8 cellular contexts compared by ENCODE assay signal in the genomic region with DNA sequence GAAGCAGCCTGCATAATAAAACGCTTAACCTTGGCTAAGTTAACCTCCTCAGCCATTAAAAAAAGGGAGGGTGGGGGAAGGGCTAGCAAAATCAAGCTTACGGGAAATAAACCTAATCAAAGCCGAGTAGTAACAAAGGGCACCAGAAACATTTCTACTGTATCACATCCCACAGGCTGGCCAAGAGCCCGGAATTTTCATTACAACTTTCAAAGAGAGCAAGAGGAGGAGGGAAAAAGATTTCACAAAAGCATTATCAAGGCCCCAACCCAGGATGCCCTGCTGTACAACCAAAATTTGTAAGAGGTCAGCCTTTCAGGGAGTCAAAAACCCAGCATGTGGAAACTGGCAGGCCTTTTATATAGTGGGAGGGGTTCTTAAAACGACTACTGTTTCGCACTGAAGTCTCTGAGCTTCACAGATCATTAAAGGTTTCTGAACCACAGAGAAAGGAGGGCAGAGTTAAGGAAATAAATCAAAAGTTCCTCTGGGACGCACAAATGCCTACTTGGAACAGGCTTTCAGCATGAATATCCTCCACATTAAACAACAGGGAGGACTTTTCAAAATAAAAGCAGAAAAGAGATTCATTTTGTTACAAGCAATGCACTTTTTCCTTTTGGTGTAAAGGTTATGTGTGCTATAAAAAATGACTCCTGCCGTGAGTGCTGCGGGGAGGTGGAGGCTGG.
DNase-seq lines count a peak whose midpoint lies in the region; ATAC-seq and TF ChIP-seq lines count a peak whose summit lies in the region.

No MANE protein-coding gene starts in this region.

- TF ChIP-seq CTCF in chondrocyte (IDR thresholded peaks at IDR 0.05) (no peak), type B pancreatic cell (conservative IDR thresholded peaks at IDR 0.05) (no peak)

- no peak for ATAC-seq in HG03520 (IDR thresholded peaks at IDR 0.05; ENCODE audit: unreplicated experiment)
- ATAC-seq in HG03342 (IDR thresholded peaks at IDR 0.05; ENCODE audit: unreplicated experiment) = no peak

- no peaks in the 10 kb centered on the region for H3K9me3 Mint-ChIP-seq in activated T-cell treated with anti-CD3 and anti-CD28 coated beads, Interleukin-2, amount 50 U/mL, for 24 hours
- H3K9me3 Mint-ChIP-seq in chondrocyte (ENCODE audit: low read depth) (no peaks in the 10 kb centered on the region), type B pancreatic cell (no peaks in the 10 kb centered on the region)

- H3K9ac ChIP-seq in mesenchymal stem cell (ENCODE audit: low read length) = peak overlapping the region; percentile 83

- H3K27ac ChIP-seq in mesenchymal stem cell (ENCODE audit: low read length, poor library complexity, severe bottlenecking) = peak overlapping the region; percentile 75

- H2BK5ac ChIP-seq in mesenchymal stem cell (ENCODE audit: low read depth, low read length, poor library complexity, severe bottlenecking) = no peak overlapping the region

- peaks cover 23% of the 10 kb centered on the region for H3K4me1 ChIP-seq in mesenchymal stem cell (ENCODE audit: control insufficient read depth, insufficient read depth, low read depth, low read length)

- DNase-seq in activated T-cell treated with anti-CD3 and anti-CD28 coated beads, Interleukin-2, amount 50 U/mL, for 24 hours = no peak
- DNase-seq in activated T-cell treated with anti-CD3 and anti-CD28 coated beads for 4 hours (no peak), chondrocyte (ENCODE audit: low spot score) (no peak), mesenchymal stem cell (peak; percentile 20), type B pancreatic cell (ENCODE audit: extremely low spot score, unreplicated experiment) (no peak), NCI-H345 (lab: John Stamatoyannopoulos, UW) (no peak)

- peaks cover 74% of the 10 kb centered on the region for H3K4me1 Mint-ChIP-seq in activated T-cell treated with anti-CD3 and anti-CD28 coated beads, Interleukin-2, amount 50 U/mL, for 24 hours (ENCODE audit: low read depth)
- peaks cover 64% of the 10 kb centered on the region for H3K4me1 Mint-ChIP-seq in chondrocyte (ENCODE audit: low read depth)
- H3K4me1 Mint-ChIP-seq in type B pancreatic cell (ENCODE audit: unreplicated experiment) = peaks cover 55% of the 10 kb centered on the region

- H3K4me3 Mint-ChIP-seq in activated T-cell treated with anti-CD3 and anti-CD28 coated beads, Interleukin-2, amount 50 U/mL, for 24 hours = no peak overlapping the region
- H3K4me3 Mint-ChIP-seq in chondrocyte (ENCODE audit: unreplicated experiment) = no peak overlapping the region
- H3K4me3 Mint-ChIP-seq in type B pancreatic cell = peak overlapping the region; percentile 75

- H2BK120ac ChIP-seq in mesenchymal stem cell (ENCODE audit: low read depth, low read length) = no peak overlapping the region

- H3K4ac ChIP-seq in mesenchymal stem cell (ENCODE audit: low read depth in 1 of 2, low read length in 2 of 2) = no peak overlapping the region

- no peaks in the 10 kb centered on the region for H3K27me3 ChIP-seq in mesenchymal stem cell (ENCODE audit: control insufficient read depth in 1 of 2, insufficient read depth in 1 of 2, low read length in 2 of 2)

- peak overlapping the region; percentile 86 for H3K27ac Mint-ChIP-seq in activated T-cell treated with anti-CD3 and anti-CD28 coated beads, Interleukin-2, amount 50 U/mL, for 24 hours
- H3K27ac Mint-ChIP-seq in chondrocyte (ENCODE audit: unreplicated experiment) (peak overlapping the region; percentile 75), type B pancreatic cell (peak overlapping the region; percentile 66)

- no peak overlapping the region for H2BK12ac ChIP-seq in mesenchymal stem cell (ENCODE audit: low read length in 2 of 2)

- H3K14ac ChIP-seq in mesenchymal stem cell (ENCODE audit: low read length in 2 of 2) = no peak overlapping the region

- peak overlapping the region; percentile 3 for H3K4me2 ChIP-seq in mesenchymal stem cell (ENCODE audit: low read length, poor library complexity, severe bottlenecking)

- H3K36me3 Mint-ChIP-seq in activated T-cell treated with anti-CD3 and anti-CD28 coated beads, Interleukin-2, amount 50 U/mL, for 24 hours (ENCODE audit: low read depth) = peaks cover 77% of the 10 kb centered on the region
- H3K36me3 Mint-ChIP-seq in chondrocyte (ENCODE audit: low read depth) = peaks cover 12% of the 10 kb centered on the region
- H3K36me3 Mint-ChIP-seq in type B pancreatic cell = peaks cover 27% of the 10 kb centered on the region

- H3K18ac ChIP-seq in mesenchymal stem cell (ENCODE audit: low read depth in 1 of 2, low read length in 2 of 2) = peak overlapping the region in 1 of 2 experiments; percentile 26

- no peaks in the 10 kb centered on the region for H3K9me3 ChIP-seq in mesenchymal stem cell (ENCODE audit: control insufficient read depth, low read length)

- WGBS in mesenchymal stem cell = 59% methylated on average over 6 of the region's 9 CpGs

- peak overlapping the region in 1 of 2 experiments; percentile 46 for H3K4me3 ChIP-seq in mesenchymal stem cell (ENCODE audit: insufficient read depth in 1 of 2, low read depth in 1 of 2, low read length in 2 of 2)

- H3K36me3 ChIP-seq in mesenchymal stem cell (ENCODE audit: control insufficient read depth in 1 of 2, insufficient read depth in 2 of 2, low read depth in 1 of 2, low read length in 2 of 2) = peaks cover 8 to 47% of the 10 kb centered on the region in 2 experiments

- H3K23ac ChIP-seq in mesenchymal stem cell (ENCODE audit: low read length in 2 of 2) = no peak overlapping the region

- no peak overlapping the region for H4K91ac ChIP-seq in mesenchymal stem cell (ENCODE audit: low read length)

- no peak overlapping the region for H2BK15ac ChIP-seq in mesenchymal stem cell (ENCODE audit: low read depth, poor library complexity, severe bottlenecking)

- H2AFZ ChIP-seq in mesenchymal stem cell (ENCODE audit: low read depth, low read length) = no peak overlapping the region

- no peak overlapping the region for H2AK5ac ChIP-seq in mesenchymal stem cell (ENCODE audit: low read length, severe bottlenecking)

- no peaks in the 10 kb centered on the region for H3K27me3 Mint-ChIP-seq in activated T-cell treated with anti-CD3 and anti-CD28 coated beads, Interleukin-2, amount 50 U/mL, for 24 hours
- H3K27me3 Mint-ChIP-seq in chondrocyte (ENCODE audit: low read depth) (no peaks in the 10 kb centered on the region), type B pancreatic cell (no peaks in the 10 kb centered on the region)

- H3K79me1 ChIP-seq in mesenchymal stem cell (replicated peaks; ENCODE audit: low read length, poor library complexity, severe bottlenecking) = peaks cover 19% of the 10 kb centered on the region

- H4K8ac ChIP-seq in mesenchymal stem cell (ENCODE audit: low read length) = no peak overlapping the region
